In genomic region chr12:26361964-26362363, GRCh38 we compare ENCODE assay signal across 25 cellular contexts.
"Had no signal": no experiment of that assay in that cellular context is flagged by ENCODE, and none has a peak within 500 bp of the region (broad histone marks: within the 10 kb centered on the region; RNA-seq: fewer than 3 reads in every experiment).

No MANE protein-coding gene starts in this region.

- H3K36me3 ChIP-seq: ascending aorta, cardiac muscle cell had no signal

- H3K27me3 ChIP-seq: ascending aorta, cardiac muscle cell had no signal

- H3K4me1 ChIP-seq: ascending aorta had no signal

- H3K4me3 ChIP-seq: ascending aorta, cardiac muscle cell had no signal

- H3K4me2 ChIP-seq: KMS-11 had no signal

- H3K27ac ChIP-seq: ascending aorta, cardiac muscle cell, KMS-11 had no signal

- DNase-seq: activated CD4-positive, alpha-beta T cell treated with anti-CD3 and anti-CD28 coated beads, Interleukin-2, amount 10 ng/mL, durations not matched to agents 24 days and 14 days; activated CD4-positive, alpha-beta T cell treated with anti-CD3 and anti-CD28 coated beads, Interleukin-2, amount 50 U/mL, for 4 hours; activated CD8-positive, alpha-beta T cell treated with anti-CD3 and anti-CD28 coated beads for 36 hours; activated effector memory CD4-positive, alpha-beta T cell treated with anti-CD3 and anti-CD28 coated beads, Interleukin-2, amount 50 U/mL, for 16 hours; activated naive CD4-positive, alpha-beta T cell; activated naive CD4-positive, alpha-beta T cell treated with anti-CD3 and anti-CD28 coated beads, Interleukin-2, amount 50 U/mL, for 16 hours; activated naive CD8-positive, alpha-beta T cell treated with anti-CD3 and anti-CD28 coated beads for 36 hours; activated T-cell treated with anti-CD3 and anti-CD28 coated beads, Interleukin-2, amount 50 U/mL, for 1 hour; activated T-cell treated with anti-CD3 and anti-CD28 coated beads, Interleukin-2, amount 50 U/mL, for 72 hours; amygdala; MM.1S; MV-4-11; NCI-H1092; NCI-H1417; NCI-H146; NCI-H187 treated with DMSO at 0.1 percent for 48 hours; NCI-H2081 treated with DMSO at 0.1 percent for 48 hours; NCI-H524 treated with DMSO at 0.1 percent for 48 hours; OCI-M1; Right ventricle myocardium superior had no signal

- ATAC-seq: activated CD8-positive, alpha-beta T cell treated with anti-CD3 and anti-CD28 coated beads for 36 hours; activated T-cell treated with anti-CD3 and anti-CD28 coated beads, Interleukin-2, amount 50 U/mL, for 72 hours; activated T-helper 17 cell treated with anti-CD3 and anti-CD28 coated beads, Interleukin-2, amount 50 U/mL, for 72 hours had no signal

- FAIRE-seq: TTC549 had no signal

- H3K9me3 ChIP-seq: ascending aorta had no signal

- H3K9ac ChIP-seq: KMS-11 had no signal
